Comparison of ENCODE assay signal across 1 cellular context in genomic region chr6:18241208-18241836, GRCh38.
TF ChIP-seq lines count a peak whose summit lies in the region.

No MANE protein-coding gene starts in this region.

TF ChIP-seq in SK-N-SH treated with all-trans-retinoic acid at 6 μM for 48 hours, 23 proteins besides CTCF, POLR2A, EP300 and RAD21 (continued from another document):
- TF ChIP-seq PATZ1 (CRISPR knock-in tag; IDR thresholded peaks at IDR 0.05; ENCODE audit: borderline replicate concordance) (no peak), CREB5 (CRISPR knock-in tag; IDR thresholded peaks at IDR 0.05; ENCODE audit: low read depth) (no peak)
